ENCODE assay signal across 8 cellular contexts in the genomic region with DNA sequence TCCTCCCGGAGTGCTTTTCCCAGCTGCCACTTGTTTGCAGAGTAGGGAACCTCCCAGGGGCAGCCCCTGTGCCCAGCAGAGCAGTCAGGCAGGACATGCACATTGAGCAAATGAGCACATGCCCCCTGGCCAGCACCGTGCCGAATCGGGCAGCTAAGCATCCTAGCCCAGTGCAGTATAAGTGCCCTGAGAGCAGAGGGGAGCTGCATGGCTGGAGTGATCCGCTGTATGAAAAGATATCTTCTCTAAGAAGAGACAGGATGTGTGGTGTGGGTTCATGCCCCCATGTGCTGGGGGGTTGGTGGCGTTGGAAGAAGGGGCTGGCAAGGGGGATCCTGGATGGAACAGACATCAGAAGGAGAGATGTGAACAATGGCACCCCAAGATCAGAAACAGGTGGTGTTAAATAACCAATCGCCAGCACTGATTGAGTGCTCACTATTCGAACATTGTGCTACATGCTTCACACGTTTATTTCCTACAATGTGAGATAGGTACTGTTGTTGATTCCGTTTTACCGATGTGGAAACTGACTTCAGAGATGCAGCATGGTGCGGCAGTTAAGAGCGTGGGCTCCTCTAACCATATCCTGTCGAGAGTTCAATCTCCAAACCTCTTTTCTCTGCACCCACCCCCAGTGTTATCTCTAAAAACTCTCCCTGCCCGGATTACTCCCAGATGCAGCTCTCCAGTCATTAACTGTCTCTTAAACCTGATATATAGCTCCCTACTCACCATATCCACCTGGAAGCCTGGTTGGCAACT. TPM values are rescaled to one million over a fixed set of nuclear protein-coding genes. Genes with fewer than 3 reads are reported as not detected.
DNase-seq lines count a peak whose midpoint lies in the region; ATAC-seq and TF ChIP-seq lines count a peak whose summit lies in the region.

No MANE protein-coding gene starts in this region.

- H3K4me2 ChIP-seq in skeletal muscle satellite cell (ENCODE audit: low read length), result peak overlapping the region; percentile 88

- in situ Hi-C loops in ACHN (cut with HindIII; ENCODE audit: low pct_ligation_motif_present, low pct_unique_long_range_greater_than_20kb, low sequenced_read_pairs), result no loop called here

- peak overlapping the region; percentile 96 to 97 for H3K27ac Mint-ChIP-seq in effector memory CD8-positive, alpha-beta T cell

- peak overlapping the region; percentile 69 for H3K4me3 ChIP-seq in GM12865 (ENCODE audit: low read depth, low read length)
- peak overlapping the region; percentile 81 for H3K4me3 ChIP-seq in skeletal muscle satellite cell (ENCODE audit: low read length)

- peaks cover 11% of the 10 kb centered on the region for H3K36me3 ChIP-seq in skeletal muscle satellite cell (ENCODE audit: insufficient read depth, low read length)

- peaks cover 57 to 60% of the 10 kb centered on the region in 2 donors for H3K4me1 Mint-ChIP-seq in effector memory CD8-positive, alpha-beta T cell (ENCODE audit: low read depth in 2 of 2)

- peaks cover 15% of the 10 kb centered on the region for H3K4me1 ChIP-seq in skeletal muscle satellite cell (ENCODE audit: control insufficient read depth, insufficient read depth, low read length)

- ATAC-seq in effector memory CD8-positive, alpha-beta T cell (replicated peaks), result peak; percentile 50
- ATAC-seq in GM21786 (IDR thresholded peaks at IDR 0.05; ENCODE audit: unreplicated experiment), result no peak
- no peak for ATAC-seq in GM19463 (IDR thresholded peaks at IDR 0.05; ENCODE audit: unreplicated experiment)

- H3K36me3 Mint-ChIP-seq in effector memory CD8-positive, alpha-beta T cell (ENCODE audit: insufficient read depth), result peaks cover 54% of the 10 kb centered on the region

- no peaks in the 10 kb centered on the region for H3K27me3 ChIP-seq in skeletal muscle satellite cell (ENCODE audit: control insufficient read depth, insufficient read depth, low read length)

- DNase-seq in GM12865 (ENCODE audit: low read depth) (peak; percentile 59), T-helper 1 cell (peak in 3 of 5 donors; percentile 28 to 82 (median 49)), NCI-H524 (lab: John Stamatoyannopoulos, UW) (no peak), ACHN (no peak)
- DNase-seq in effector memory CD8-positive, alpha-beta T cell, result peak in 1 of 3 experiments; percentile 53

- peak overlapping the region; percentile 86 for H3K9ac ChIP-seq in skeletal muscle satellite cell (ENCODE audit: low read depth, low read length)

- no peaks in the 10 kb centered on the region for H3K9me3 Mint-ChIP-seq in effector memory CD8-positive, alpha-beta T cell

- no peak for TF ChIP-seq CTCF in GM12865 (IDR thresholded peaks at IDR 0.05; ENCODE audit: insufficient read depth, low read depth, low read length, missing control alignments)

- peak overlapping the region; percentile 91 to 94 for H3K4me3 Mint-ChIP-seq in effector memory CD8-positive, alpha-beta T cell

- no peaks in the 10 kb centered on the region for H3K27me3 Mint-ChIP-seq in effector memory CD8-positive, alpha-beta T cell

- H3K9me3 ChIP-seq in skeletal muscle satellite cell (replicated peaks; ENCODE audit: low read length), result no peaks in the 10 kb centered on the region

RNA-seq across cellular contexts. Expression of a gene that starts 1.3 kb away (rescaled TPM):
- 35.6 and 36.2 TPM in 2 replicates for total RNA-seq in skeletal muscle satellite cell (2012; rRNA removed)

RNA-seq across cellular contexts. Expression of a gene that starts 15.0 kb away (rescaled TPM):
- total RNA-seq in skeletal muscle satellite cell (2012; rRNA removed), result 15.0 and 30.8 TPM in 2 replicates

RNA-seq across cellular contexts. Expression of a gene that starts 21.1 kb away (rescaled TPM):
- total RNA-seq in skeletal muscle satellite cell (2012; rRNA removed), result 17.2 and 18.3 TPM in 2 replicates

RNA-seq across cellular contexts. Expression of a gene that starts 23.9 kb away (rescaled TPM):
- total RNA-seq in skeletal muscle satellite cell (2012; rRNA removed), result 13.9 and 19.7 TPM in 2 replicates

RNA-seq across cellular contexts. Expression of a gene that starts 28.9 kb away (rescaled TPM):
- total RNA-seq in skeletal muscle satellite cell (2012; rRNA removed), result 1.1 TPM in 1 of 2 replicates, not detected in the other

Comparison
In these comparisons a context has a peak if more than half of its experiments do, and no peak if none do; other contexts are left out.
1. DNase-seq: peak in GM12865 (single experiment) and T-helper 1 cell (3 of 5); none in NCI-H524 (0 of 2) and ACHN (single experiment).